In the genomic region with DNA sequence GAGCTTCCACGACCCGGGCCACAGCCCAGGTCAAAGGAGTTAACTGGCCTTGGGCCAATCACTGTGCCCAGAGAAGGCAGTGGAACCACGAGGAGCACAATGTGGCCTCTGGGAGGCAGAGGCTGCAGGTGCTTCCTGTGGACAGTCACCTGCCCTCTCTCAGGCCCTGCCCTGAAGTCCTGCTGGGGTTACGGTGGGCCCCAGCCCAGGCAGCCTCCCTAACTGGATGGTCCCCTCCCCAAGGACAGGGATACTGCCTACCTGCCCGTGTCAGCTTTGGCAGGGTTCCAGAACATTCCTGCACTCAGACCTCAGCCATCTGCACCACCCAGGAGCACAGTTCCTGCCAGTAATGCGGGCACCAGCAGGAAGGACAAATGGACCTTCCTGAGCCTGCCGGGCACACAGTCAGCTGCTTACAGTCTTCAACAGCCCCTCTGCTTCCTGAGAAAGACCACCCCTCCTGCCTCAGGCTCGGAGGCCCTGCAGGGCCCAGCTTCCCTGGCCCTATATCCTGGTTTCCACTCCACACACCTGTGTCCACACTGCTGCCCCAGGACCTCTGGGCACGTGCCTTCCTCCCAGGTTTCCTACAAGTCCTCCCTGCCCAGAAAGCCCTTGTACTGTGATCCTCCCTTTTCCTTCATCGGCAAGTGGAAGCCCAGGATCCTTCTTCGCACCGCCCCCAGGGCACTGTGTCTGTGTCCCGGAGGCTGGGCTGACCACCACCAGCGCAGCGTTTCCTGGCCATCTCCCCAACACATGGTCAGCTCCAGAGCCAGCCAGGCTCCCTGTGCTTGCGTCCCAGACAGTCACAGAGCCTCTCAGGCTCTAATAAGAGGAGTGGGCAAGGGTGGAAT, we compare ENCODE assay signal across 1 cellular context.
A peak's percentile ranks its signal among the peaks of the same experiment; 100 is the strongest.
TF ChIP-seq lines count a peak whose summit lies in the region.

No MANE protein-coding gene starts in this region.

TF ChIP-seq in K562, 482 proteins besides CTCF, POLR2A, EP300 and RAD21:
- no peak for TF ChIP-seq ZNF778 (CRISPR knock-in tag; IDR thresholded peaks at IDR 0.05)
- TF ChIP-seq NFIC (IDR thresholded peaks at IDR 0.05): peak; percentile 70
